17 cellular contexts compared by ENCODE assay signal in genomic region chr9:115182264-115182663, GRCh38.
DNase-seq lines count a peak whose midpoint lies in the region; TF ChIP-seq lines count a peak whose summit lies in the region.
"Had no signal": no experiment of that assay in that cellular context is flagged by ENCODE, and none has a peak within 500 bp of the region (broad histone marks: within the 10 kb centered on the region; RNA-seq: fewer than 3 reads in every experiment).

No MANE protein-coding gene starts in this region.

- H2AK5ac ChIP-seq in trophoblast cell (ENCODE audit: low read length) = no peak overlapping the region

- intact Hi-C loops in left ventricle myocardium inferior (cut with micrococcal nuclease) = no loop called here

- H3K9ac ChIP-seq in HUES6 (ENCODE audit: low read length) (no peak overlapping the region), trophoblast cell (ENCODE audit: low read length) (no peak overlapping the region)

- TF ChIP-seq CTCF in left ventricle myocardium inferior (IDR thresholded peaks at IDR 0.05; ENCODE audit: borderline replicate concordance) = no peak

- H3K27ac ChIP-seq in HUES6 (ENCODE audit: low read depth, low read length) = peak overlapping the region; percentile 7; the same call in 1 of the 2 replicates
- peak overlapping the region; percentile 18 for H3K27ac ChIP-seq in trophoblast cell (ENCODE audit: low read depth, low read length)
- no peak overlapping the region for H3K27ac ChIP-seq in left ventricle myocardium inferior (replicated peaks)
- H3K27ac ChIP-seq: C4-2B, RWPE1 had no signal

- H3K18ac ChIP-seq in trophoblast cell (ENCODE audit: low read length) = no peak overlapping the region

- DNase-seq in RPMI7951 (ENCODE audit: low read depth) (peak; percentile 39), iPS DF 4.7 (ENCODE audit: extremely low read depth, low spot score) (peak; percentile 44), trophoblast cell (no peak), MV-4-11 (lab: John Stamatoyannopoulos, UW) (no peak), left ventricle myocardium inferior (no peak)
- DNase-seq in activated naive CD4-positive, alpha-beta T cell (lab: John Stamatoyannopoulos, UW) = no peak
- DNase-seq: AML-193, DMS79 treated with DMSO at 0.1 percent for 48 hours, NCI-H1105 treated with DMSO at 0.1 percent for 48 hours, NCI-H1694, NCI-H2081 treated with DMSO at 0.1 percent for 48 hours, NCI-H510A, NCI-H82 had no signal

- no peak overlapping the region for H3K4me3 ChIP-seq in HUES6 (ENCODE audit: low read depth, low read length)
- no peak overlapping the region for H3K4me3 ChIP-seq in trophoblast cell (ENCODE audit: low read depth, low read length)
- H3K4me3 ChIP-seq in left ventricle myocardium inferior = no peak overlapping the region
- H3K4me3 ChIP-seq: K562 had no signal

- no peak overlapping the region for H4K12ac ChIP-seq in trophoblast cell (ENCODE audit: low read depth, low read length)

- no peak overlapping the region for H2BK5ac ChIP-seq in trophoblast cell (ENCODE audit: low read depth, low read length, poor library complexity)

- H3K4me1 ChIP-seq in HUES6 (ENCODE audit: control insufficient read depth, insufficient read depth, low read length) (peaks cover 33% of the 10 kb centered on the region), trophoblast cell (ENCODE audit: control insufficient read depth in 1 of 2, insufficient read depth in 2 of 2, low read length in 2 of 2) (peaks cover 0 to 12% of the 10 kb centered on the region in 2 experiments), left ventricle myocardium inferior (no peaks in the 10 kb centered on the region)

- no peak overlapping the region for H3K4ac ChIP-seq in trophoblast cell (ENCODE audit: low read depth, low read length)

- H3K79me1 ChIP-seq in trophoblast cell (ENCODE audit: low read length) = peaks cover 13% of the 10 kb centered on the region

- H3K4me2 ChIP-seq in trophoblast cell (ENCODE audit: low read length) = no peak overlapping the region

- peak overlapping the region; percentile 1 for H4K91ac ChIP-seq in trophoblast cell (ENCODE audit: low read depth, low read length)

- no peaks in the 10 kb centered on the region for H3K9me3 ChIP-seq in HUES6 (ENCODE audit: control insufficient read depth, insufficient read depth, low read depth, low read length)
- H3K9me3 ChIP-seq in trophoblast cell (ENCODE audit: insufficient read depth, low read depth, low read length) = no peaks in the 10 kb centered on the region
- H3K9me3 ChIP-seq in left ventricle myocardium inferior (replicated peaks) = no peaks in the 10 kb centered on the region

- H3K14ac ChIP-seq in trophoblast cell (ENCODE audit: low read length) = no peak overlapping the region

- H2AFZ ChIP-seq in trophoblast cell (ENCODE audit: insufficient read depth, low read length, poor library complexity) = no peak overlapping the region

- no peaks in the 10 kb centered on the region for H3K79me2 ChIP-seq in trophoblast cell (ENCODE audit: control insufficient read depth, insufficient read depth, low read length, poor library complexity)

- peak overlapping the region; percentile 53 for H2BK12ac ChIP-seq in trophoblast cell (ENCODE audit: low read length)

- no peaks in the 10 kb centered on the region for H3K27me3 ChIP-seq in HUES6 (ENCODE audit: control insufficient read depth, insufficient read depth, low read length)
- no peaks in the 10 kb centered on the region for H3K27me3 ChIP-seq in trophoblast cell (ENCODE audit: insufficient read depth, low read length)
- no peaks in the 10 kb centered on the region for H3K27me3 ChIP-seq in left ventricle myocardium inferior (ENCODE audit: low read depth)

- H3K36me3 ChIP-seq in HUES6 (ENCODE audit: control insufficient read depth, insufficient read depth, low read length) = no peaks in the 10 kb centered on the region
- no peaks in the 10 kb centered on the region for H3K36me3 ChIP-seq in trophoblast cell (ENCODE audit: control insufficient read depth in 1 of 2, insufficient read depth in 2 of 2, low read length in 2 of 2)
- H3K36me3 ChIP-seq in left ventricle myocardium inferior = no peaks in the 10 kb centered on the region

- H2BK120ac ChIP-seq in trophoblast cell (ENCODE audit: insufficient read depth, low read length, poor library complexity) = no peak overlapping the region

- WGBS in trophoblast cell (ENCODE audit: extremely low coverage, insufficient coverage, insufficient read length) = no CpG with 5 or more reads among the region's 1 CpG

- no peak overlapping the region for H3K23ac ChIP-seq in trophoblast cell (ENCODE audit: low read length)

- no peak overlapping the region for H4K8ac ChIP-seq in trophoblast cell (ENCODE audit: low read depth, low read length)

Comparison
In these comparisons a context has a peak if more than half of its experiments do, and no peak if none do; other contexts are left out.
1. DNase-seq: peak in RPMI7951 (single experiment) and iPS DF 4.7 (single experiment); none in trophoblast cell (0 of 2), MV-4-11 (single experiment), left ventricle myocardium inferior (single experiment) and activated naive CD4-positive, alpha-beta T cell (0 of 4).